ENCODE assay signal across 30 cellular contexts in genomic region chr7:64863021-64863420, GRCh38.
"Had no signal": no experiment of that assay in that cellular context is flagged by ENCODE, and none has a peak within 500 bp of the region (broad histone marks: within the 10 kb centered on the region; RNA-seq: fewer than 3 reads in every experiment).

No MANE protein-coding gene starts in this region.

- H3K27me3 Mint-ChIP-seq: activated CD4-positive, alpha-beta memory T cell treated with anti-CD3 and anti-CD28 coated beads, Interleukin-2, amount 10 ng/mL, durations not matched to agents 7 days and 5 days; activated CD8-positive, alpha-beta memory T cell treated with anti-CD3 and anti-CD28 coated beads, Interleukin-2, amount 10 ng/mL, durations not matched to agents 7 days and 5 days; activated naive CD8-positive, alpha-beta T cell treated with anti-CD3 and anti-CD28 coated beads for 36 hours; activated T-helper 17 cell treated with anti-CD3 and anti-CD28 coated beads, Interleukin-2, amount 50 U/mL, for 72 hours had no signal

- H3K4me1 ChIP-seq: body of pancreas, breast epithelium, SJCRH30 had no signal

- DNase-seq: activated CD4-positive, alpha-beta memory T cell treated with anti-CD3 and anti-CD28 coated beads, Interleukin-2, amount 10 ng/mL, durations not matched to agents 7 days and 5 days; activated CD4-positive, alpha-beta T cell treated with anti-CD3 and anti-CD28 coated beads for 1 hour; activated CD4-positive, alpha-beta T cell treated with anti-CD3 and anti-CD28 coated beads for 48 hours; activated CD4-positive, CD25-positive, alpha-beta regulatory T cell; activated CD8-positive, alpha-beta memory T cell treated with anti-CD3 and anti-CD28 coated beads for 24 hours; activated CD8-positive, alpha-beta memory T cell treated with anti-CD3 and anti-CD28 coated beads, Interleukin-2, amount 10 ng/mL, durations not matched to agents 7 days and 5 days; activated CD8-positive, alpha-beta memory T cell treated with anti-CD3 and anti-CD28 coated beads, Interleukin-2, amount 50 U/mL, for 48 hours; activated effector memory CD4-positive, alpha-beta T cell treated with anti-CD3 and anti-CD28 coated beads, Interleukin-2, amount 50 U/mL, for 16 hours; activated naive CD4-positive, alpha-beta T cell; activated naive CD4-positive, alpha-beta T cell treated with anti-CD3 and anti-CD28 coated beads, Interleukin-2, amount 50 U/mL, for 16 hours; activated naive CD8-positive, alpha-beta T cell treated with anti-CD3 and anti-CD28 coated beads for 36 hours; activated T-cell treated with anti-CD3 and anti-CD28 coated beads, Interleukin-2, amount 50 U/mL, for 72 hours; amygdala; body of pancreas; Kasumi-1; MG63; NCI-H1092; NCI-H1436 treated with DMSO at 0.1 percent for 48 hours; NCI-H1694 treated with DMSO at 0.1 percent for 48 hours; NCI-H2029; NCI-H345; NCI-H524 treated with DMSO at 0.1 percent for 48 hours; SHP77; SJCRH30; T1000; WERI-Rb-1 had no signal

- H3K4me1 Mint-ChIP-seq: activated CD4-positive, alpha-beta memory T cell treated with anti-CD3 and anti-CD28 coated beads, Interleukin-2, amount 10 ng/mL, durations not matched to agents 7 days and 5 days; activated CD8-positive, alpha-beta memory T cell treated with anti-CD3 and anti-CD28 coated beads, Interleukin-2, amount 10 ng/mL, durations not matched to agents 7 days and 5 days; activated naive CD8-positive, alpha-beta T cell treated with anti-CD3 and anti-CD28 coated beads for 36 hours; activated T-helper 17 cell treated with anti-CD3 and anti-CD28 coated beads, Interleukin-2, amount 50 U/mL, for 72 hours had no signal

- ATAC-seq: activated CD8-positive, alpha-beta memory T cell treated with anti-CD3 and anti-CD28 coated beads, Interleukin-2, amount 10 ng/mL, durations not matched to agents 7 days and 5 days; activated T-cell treated with anti-CD3 and anti-CD28 coated beads, Interleukin-2, amount 50 U/mL, for 72 hours; activated T-helper 17 cell treated with anti-CD3 and anti-CD28 coated beads, Interleukin-2, amount 50 U/mL, for 72 hours; body of pancreas; Panc1 had no signal

- H3K27ac ChIP-seq: body of pancreas, breast epithelium, SJCRH30, SK-N-MC, WERI-Rb-1 had no signal

- H3K4me3 Mint-ChIP-seq: activated CD4-positive, alpha-beta memory T cell treated with anti-CD3 and anti-CD28 coated beads, Interleukin-2, amount 10 ng/mL, durations not matched to agents 7 days and 5 days; activated CD8-positive, alpha-beta memory T cell treated with anti-CD3 and anti-CD28 coated beads, Interleukin-2, amount 10 ng/mL, durations not matched to agents 7 days and 5 days; activated naive CD8-positive, alpha-beta T cell treated with anti-CD3 and anti-CD28 coated beads for 36 hours; activated T-cell treated with anti-CD3 and anti-CD28 coated beads, Interleukin-2, amount 50 U/mL, for 72 hours; activated T-helper 17 cell treated with anti-CD3 and anti-CD28 coated beads, Interleukin-2, amount 50 U/mL, for 72 hours had no signal

- H3K27me3 ChIP-seq: body of pancreas, breast epithelium, MG63, SJCRH30 had no signal

- H3K36me3 Mint-ChIP-seq: activated CD8-positive, alpha-beta memory T cell treated with anti-CD3 and anti-CD28 coated beads, Interleukin-2, amount 10 ng/mL, durations not matched to agents 7 days and 5 days had no signal

- H3K9me3 Mint-ChIP-seq: activated T-helper 17 cell treated with anti-CD3 and anti-CD28 coated beads, Interleukin-2, amount 50 U/mL, for 72 hours had no signal

- H3K9me3 ChIP-seq: breast epithelium, MG63 had no signal

- H3K27ac Mint-ChIP-seq: activated CD4-positive, alpha-beta memory T cell treated with anti-CD3 and anti-CD28 coated beads, Interleukin-2, amount 10 ng/mL, durations not matched to agents 7 days and 5 days; activated CD8-positive, alpha-beta memory T cell treated with anti-CD3 and anti-CD28 coated beads, Interleukin-2, amount 10 ng/mL, durations not matched to agents 7 days and 5 days; activated naive CD8-positive, alpha-beta T cell treated with anti-CD3 and anti-CD28 coated beads for 36 hours; activated T-cell treated with anti-CD3 and anti-CD28 coated beads, Interleukin-2, amount 50 U/mL, for 72 hours; activated T-helper 17 cell treated with anti-CD3 and anti-CD28 coated beads, Interleukin-2, amount 50 U/mL, for 72 hours had no signal
